ENCODE assay signal across 8 cellular contexts in genomic region chr6:49088631-49089030, GRCh38.
"Had no signal": no experiment of that assay in that cellular context is flagged by ENCODE, and none has a peak within 500 bp of the region (broad histone marks: within the 10 kb centered on the region; RNA-seq: fewer than 3 reads in every experiment).

No MANE protein-coding gene starts in this region.

- ATAC-seq: GM12878 had no signal

- DNase-seq: GDM1, GF-D8 had no signal

- H3K4me3 ChIP-seq: GM12878 had no signal

- FAIRE-seq: G401.6, GM12878, GM12891, GM12892, GM18507, GM19239 had no signal
